ENCODE assay signal across 9 cellular contexts in the genomic region with DNA sequence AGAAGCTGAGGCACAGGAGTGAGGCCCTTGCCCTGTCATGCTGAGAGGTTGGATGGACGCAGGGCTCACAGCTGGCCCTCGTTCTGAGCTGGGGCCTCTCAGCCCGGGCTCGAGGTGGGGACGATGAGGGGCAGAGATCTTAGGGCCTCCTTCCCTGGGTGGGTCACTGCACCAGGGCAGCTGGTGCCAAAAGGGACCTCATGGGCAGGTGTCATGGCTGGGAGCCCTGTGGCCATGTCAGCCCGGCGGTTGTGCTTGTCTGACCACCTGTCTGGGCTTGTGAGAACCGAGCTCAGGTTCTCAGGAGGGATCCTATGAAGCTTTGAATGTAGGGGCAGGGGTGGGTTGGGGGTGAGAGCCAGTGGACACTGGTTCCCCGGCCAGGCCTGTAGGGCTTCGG. TPM values are rescaled to one million over a fixed set of nuclear protein-coding genes. Genes with fewer than 3 reads are reported as not detected.
"Had no signal": no experiment of that assay in that cellular context is flagged by ENCODE, and none has a peak within 500 bp of the region (broad histone marks: within the 10 kb centered on the region; RNA-seq: fewer than 3 reads in every experiment).

No MANE protein-coding gene starts in this region.

- H3K4me1 ChIP-seq: HAP-1 had no signal

- H3K9me3 ChIP-seq: HAP-1 had no signal

- H3K4me3 ChIP-seq: GM23248, HAP-1, K562 had no signal

- ATAC-seq: HCT116, K562 had no signal

- H3K9ac ChIP-seq: GM23248 had no signal

- H2AFZ ChIP-seq: GM23248 had no signal

- H3K9me3 Mint-ChIP-seq: HFFc6 had no signal

- H3K27ac Mint-ChIP-seq: HFFc6 had no signal

- H3K4me3 Mint-ChIP-seq: HFFc6 had no signal

- DNase-seq: GM23248, GOT3, HFFc6, IMR-90, KG1 had no signal

- H3K36me3 ChIP-seq: HAP-1 had no signal

- H3K27ac ChIP-seq: GM23248 had no signal

RNA-seq across cellular contexts. Expression of gene MUC6, which starts 1.8 kb away (rescaled TPM):
- total RNA-seq: GM23248, H4, HFFc6, IMR-90, K562 had no signal
- polyA plus RNA-seq: GM23248, IMR-90, K562 had no signal

RNA-seq across cellular contexts. Expression of gene MUC2, which starts 36.3 kb away (rescaled TPM):
- total RNA-seq: GM23248, H4, IMR-90 had no signal
- polyA plus RNA-seq: GM23248, IMR-90 had no signal
